Comparison of ENCODE assay signal across 22 cellular contexts in the genomic region with DNA sequence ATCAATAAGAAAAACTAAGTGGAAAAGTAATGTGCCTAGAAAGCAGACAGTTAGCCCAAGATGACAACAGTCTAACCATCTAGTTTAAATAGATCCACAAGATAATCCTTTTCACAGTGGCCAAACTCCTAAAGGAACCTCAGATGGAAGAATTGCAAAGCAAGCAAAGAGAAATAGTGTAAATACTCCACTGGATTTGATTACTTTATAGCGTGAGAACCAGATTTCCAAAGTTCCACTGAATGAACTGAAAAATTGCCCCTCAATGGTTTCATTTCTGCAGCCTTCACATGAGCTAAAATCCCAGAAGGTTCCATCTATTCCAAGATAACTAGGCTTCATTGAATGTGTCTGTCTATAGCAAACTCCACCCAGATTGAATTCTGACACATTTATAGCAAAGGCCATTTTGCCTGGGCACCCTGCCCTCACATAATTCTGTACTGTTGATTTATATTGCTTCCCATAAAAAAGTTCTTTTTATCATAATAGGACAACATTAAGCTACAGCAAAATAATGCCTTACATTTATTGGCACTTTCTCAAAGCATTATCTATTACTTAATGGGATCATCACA.
"Had no signal": no experiment of that assay in that cellular context is flagged by ENCODE, and none has a peak within 500 bp of the region (broad histone marks: within the 10 kb centered on the region; RNA-seq: fewer than 3 reads in every experiment).

No MANE protein-coding gene starts in this region.

- ATAC-seq: activated CD4-positive, CD25-positive, alpha-beta regulatory T cell treated with anti-CD3 and anti-CD28 coated beads, Interleukin-2, amount 50 U/mL, for 24 hours; left ventricle myocardium superior; pancreas; psoas muscle had no signal

- H3K27me3 ChIP-seq: brain microvascular endothelial cell, esophagus muscularis mucosa, pancreas, spleen, tibial nerve had no signal

- H3K36me3 ChIP-seq: brain microvascular endothelial cell, esophagus muscularis mucosa, pancreas, spleen, tibial nerve, WERI-Rb-1 had no signal

- H3K27ac ChIP-seq: brain microvascular endothelial cell, esophagus muscularis mucosa, pancreas, psoas muscle, WERI-Rb-1 had no signal

- DNase-seq: activated CD4-positive, alpha-beta T cell treated with anti-CD3 and anti-CD28 coated beads for 48 hours; activated CD4-positive, alpha-beta T cell treated with anti-CD3 and anti-CD28 coated beads, Interleukin-2, amount 50 U/mL, for 48 hours; activated CD8-positive, alpha-beta memory T cell treated with anti-CD3 and anti-CD28 coated beads, Interleukin-2, amount 50 U/mL, for 4 hours; activated gamma-delta T cell; activated naive CD4-positive, alpha-beta T cell treated with anti-CD3 and anti-CD28 coated beads, Interleukin-2, amount 10 ng/mL, durations not matched to agents 7 days and 5 days; activated naive CD8-positive, alpha-beta T cell treated with anti-CD3 and anti-CD28 coated beads, Interleukin-2, amount 10 ng/mL, durations not matched to agents 7 days and 5 days; activated T-cell treated with anti-CD3 and anti-CD28 coated beads, Interleukin-2, amount 50 U/mL, for 1 hour; amniotic stem cell; brain microvascular endothelial cell; cortex of kidney; endodermal cell; left ventricle myocardium superior; naive B cell; pancreas; psoas muscle; spleen; stimulated activated naive CD4-positive, alpha-beta T cell treated with Interleukin-2 at 50 U/mL for 16 hours; T-helper 9 cell; WERI-Rb-1 had no signal

- H3K4me3 ChIP-seq: esophagus muscularis mucosa, pancreas, psoas muscle, spleen, tibial nerve had no signal

- H3K9me3 ChIP-seq: esophagus muscularis mucosa, pancreas, psoas muscle, spleen, tibial nerve had no signal

- H3K4me1 ChIP-seq: psoas muscle had no signal
